10 cellular contexts compared by ENCODE assay signal in genomic region chr9:101027733-101028345, GRCh38. TPM values are rescaled to one million over a fixed set of nuclear protein-coding genes. Genes with fewer than 3 reads are reported as not detected.
DNase-seq lines count a peak whose midpoint lies in the region; ATAC-seq and TF ChIP-seq lines count a peak whose summit lies in the region.
"Had no signal": no experiment of that assay in that cellular context is flagged by ENCODE, and none has a peak within 500 bp of the region (broad histone marks: within the 10 kb centered on the region; RNA-seq: fewer than 3 reads in every experiment).

No MANE protein-coding gene starts in this region.

- H3K36me3 ChIP-seq in ES-I3 (ENCODE audit: insufficient read depth, low read length) (no peaks in the 10 kb centered on the region), SJCRH30 (no peaks in the 10 kb centered on the region), hepatocyte (replicated peaks; ENCODE audit: insufficient read depth, low read depth) (no peaks in the 10 kb centered on the region), prostate gland (no peaks in the 10 kb centered on the region)
- H3K36me3 ChIP-seq: tibial artery had no signal

- ATAC-seq in activated naive CD8-positive, alpha-beta T cell treated with anti-CD3 and anti-CD28 coated beads, Interleukin-2, amount 50 U/mL, for 24 hours: no peak
- ATAC-seq in HG03342 (IDR thresholded peaks at IDR 0.05; ENCODE audit: unreplicated experiment): no peak
- ATAC-seq: activated CD8-positive, alpha-beta T cell treated with anti-CD3 and anti-CD28 coated beads for 36 hours had no signal

- no peaks in the 10 kb centered on the region for H4K20me1 ChIP-seq in hepatocyte (ENCODE audit: insufficient read depth, poor library complexity, severe bottlenecking)

- H3K27ac Mint-ChIP-seq in activated naive CD8-positive, alpha-beta T cell treated with anti-CD3 and anti-CD28 coated beads, Interleukin-2, amount 50 U/mL, for 24 hours: no peak overlapping the region
- H3K27ac Mint-ChIP-seq: activated CD8-positive, alpha-beta T cell treated with anti-CD3 and anti-CD28 coated beads for 36 hours had no signal

- H3K27me3 ChIP-seq in SJCRH30 (peaks cover 7% of the 10 kb centered on the region; the same call in 1 of the 2 replicates), hepatocyte (peaks cover 68% of the 10 kb centered on the region), prostate gland (replicated peaks; ENCODE audit: insufficient read depth) (no peaks in the 10 kb centered on the region)

- DNase-seq in SJCRH30 (peak in 1 of 2 experiments; percentile 36), hepatocyte (ENCODE audit: low spot score) (no peak), prostate gland (ENCODE audit: low spot score) (no peak)
- DNase-seq in stimulated activated CD4-positive, alpha-beta T cell treated with anti-CD3 and anti-CD28 coated beads, Interleukin-4, amount 100 ng/mL, for 1 hour: no peak
- no peak for DNase-seq in activated CD8-positive, alpha-beta memory T cell treated with anti-CD3 and anti-CD28 coated beads, Interleukin-2, amount 50 U/mL, for 4 hours
- DNase-seq in activated naive CD8-positive, alpha-beta T cell treated with anti-CD3 and anti-CD28 coated beads, Interleukin-2, amount 50 U/mL, for 24 hours: no peak
- DNase-seq: tibial artery had no signal

- peaks cover 1% of the 10 kb centered on the region for H3K4me1 Mint-ChIP-seq in activated naive CD8-positive, alpha-beta T cell treated with anti-CD3 and anti-CD28 coated beads, Interleukin-2, amount 50 U/mL, for 24 hours

- TF ChIP-seq CTCF in hepatocyte (IDR thresholded peaks at IDR 0.05; ENCODE audit: poor library complexity): no peak
- no peak for TF ChIP-seq CTCF in prostate gland (IDR thresholded peaks at IDR 0.05)

- intact Hi-C loops in prostate gland (cut with DNase I): no loop called here

- WGBS in hepatocyte (ENCODE audit: low lambda C conversion rate, missing lambda C conversion rate): 15% methylated on average over 12 of the region's 12 CpGs
- 9% methylated on average over 12 of the region's 12 CpGs for WGBS in prostate gland

- peak overlapping the region; percentile 68 for H3K9ac ChIP-seq in ES-I3 (ENCODE audit: low read depth, low read length)

- H3K4me3 ChIP-seq in SJCRH30 (peak overlapping the region; percentile 60), hepatocyte (peak overlapping the region; percentile 93), prostate gland (peak overlapping the region; percentile 38 to 43)

- peak overlapping the region; percentile 97 for H3K4me2 ChIP-seq in hepatocyte

- no peaks in the 10 kb centered on the region for H3K79me2 ChIP-seq in hepatocyte

- H3K27ac ChIP-seq in SJCRH30: no peak overlapping the region
- no peak overlapping the region for H3K27ac ChIP-seq in hepatocyte
- H3K27ac ChIP-seq in prostate gland: peak overlapping the region in 1 of 2 donors; percentile 44
- H3K27ac ChIP-seq: tibial artery had no signal

- H3K27me3 Mint-ChIP-seq in activated naive CD8-positive, alpha-beta T cell treated with anti-CD3 and anti-CD28 coated beads, Interleukin-2, amount 50 U/mL, for 24 hours: peaks cover 39% of the 10 kb centered on the region

- H3K9me3 Mint-ChIP-seq in activated naive CD8-positive, alpha-beta T cell treated with anti-CD3 and anti-CD28 coated beads, Interleukin-2, amount 50 U/mL, for 24 hours: no peaks in the 10 kb centered on the region
- H3K9me3 Mint-ChIP-seq: activated CD8-positive, alpha-beta T cell treated with anti-CD3 and anti-CD28 coated beads for 36 hours had no signal

- H2AFZ ChIP-seq in hepatocyte: peak overlapping the region; percentile 90

- no peaks in the 10 kb centered on the region for H3K9me2 ChIP-seq in hepatocyte (replicated peaks; ENCODE audit: insufficient read depth)

- H3K4me1 ChIP-seq in ES-I3 (ENCODE audit: insufficient read depth, low read length): no peaks in the 10 kb centered on the region
- H3K4me1 ChIP-seq in SJCRH30: peaks cover 7% of the 10 kb centered on the region
- peaks cover 9% of the 10 kb centered on the region for H3K4me1 ChIP-seq in hepatocyte (ENCODE audit: insufficient read depth)
- H3K4me1 ChIP-seq in prostate gland (replicated peaks): no peaks in the 10 kb centered on the region

- H3K9me3 ChIP-seq in ES-I3 (ENCODE audit: control insufficient read depth, insufficient read depth, low read length) (no peaks in the 10 kb centered on the region), SJCRH30 (replicated peaks) (no peaks in the 10 kb centered on the region), hepatocyte (ENCODE audit: low read depth) (no peaks in the 10 kb centered on the region), prostate gland (no peaks in the 10 kb centered on the region)
- H3K9me3 ChIP-seq: tibial artery had no signal

- no peak for TF ChIP-seq POLR2A in prostate gland (IDR thresholded peaks at IDR 0.05)

- H3K36me3 Mint-ChIP-seq in activated naive CD8-positive, alpha-beta T cell treated with anti-CD3 and anti-CD28 coated beads, Interleukin-2, amount 50 U/mL, for 24 hours (ENCODE audit: low read depth): no peaks in the 10 kb centered on the region

- no peak overlapping the region for H3K4me3 Mint-ChIP-seq in activated naive CD8-positive, alpha-beta T cell treated with anti-CD3 and anti-CD28 coated beads, Interleukin-2, amount 50 U/mL, for 24 hours
- H3K4me3 Mint-ChIP-seq: activated CD8-positive, alpha-beta T cell treated with anti-CD3 and anti-CD28 coated beads for 36 hours had no signal

RNA-seq across cellular contexts. Expression of gene PLPPR1, which starts 0.7 kb away (rescaled TPM):
- total RNA-seq in SJCRH30 (2014; rRNA removed; shearing (Covaris generic)): 0.63 and 0.93 TPM in 2 replicates
- total RNA-seq in hepatocyte (2.1 and 2.6 TPM in 2 replicates), prostate gland (1 to 10 TPM in 1 of 2 donors, not detected in 1; 2.8 TPM)
- polyA plus RNA-seq in hepatocyte: 0.27 and 1.5 TPM in 2 replicates
- total RNA-seq: activated CD8-positive, alpha-beta T cell treated with anti-CD3 and anti-CD28 coated beads for 36 hours had no signal

Comparison
In these comparisons a context has a peak if more than half of its experiments do, and no peak if none do; other contexts are left out.
1. H3K4me3 ChIP-seq: peak in every context shown above with its lines; median percentile 93 in hepatocyte; 60 in SJCRH30; 40 in prostate gland.